1 cellular context compared by ENCODE assay signal in genomic region chr17:74780443-74781238, GRCh38.
A peak's percentile ranks its signal among the peaks of the same experiment; 100 is the strongest.
TF ChIP-seq lines count a peak whose summit lies in the region.

No MANE protein-coding gene starts in this region.

TF ChIP-seq in HepG2, 621 proteins besides CTCF, POLR2A, EP300 and RAD21 (continued from another document and continues in another):
- TF ChIP-seq ZNF766 (CRISPR knock-in tag; IDR thresholded peaks at IDR 0.05; ENCODE audit: borderline replicate concordance) (no peak), DR1 (CRISPR knock-in tag; IDR thresholded peaks at IDR 0.05) (no peak), NFE2 (CRISPR knock-in tag; IDR thresholded peaks at IDR 0.05) (no peak), ZKSCAN8 (CRISPR knock-in tag; IDR thresholded peaks at IDR 0.05; ENCODE audit: borderline replicate concordance) (peak; percentile 44; the same call in 1 of the 2 replicates), KLF9 (CRISPR knock-in tag; IDR thresholded peaks at IDR 0.05; ENCODE audit: low read depth) (no peak), ZNF317 (CRISPR knock-in tag; IDR thresholded peaks at IDR 0.05) (0 out of 2 replicates have a peak, but pooled peaks have one; percentile 42), THAP8 (CRISPR knock-in tag; IDR thresholded peaks at IDR 0.05; ENCODE audit: borderline replicate concordance) (no peak), ZNF33A (CRISPR knock-in tag; IDR thresholded peaks at IDR 0.05; ENCODE audit: borderline replicate concordance) (no peak), ZNF609 (CRISPR knock-in tag; IDR thresholded peaks at IDR 0.05; ENCODE audit: borderline replicate concordance) (no peak), SIN3A (IDR thresholded peaks at IDR 0.05; ENCODE audit: borderline replicate concordance, low read depth, low read length) (no peak), ZNF740 (CRISPR knock-in tag; IDR thresholded peaks at IDR 0.05) (no peak), CEBPZ (IDR thresholded peaks at IDR 0.05; ENCODE audit: low read length) (no peak), ZNF598 (CRISPR knock-in tag; IDR thresholded peaks at IDR 0.05; ENCODE audit: borderline replicate concordance) (no peak), RXRB (CRISPR knock-in tag; IDR thresholded peaks at IDR 0.05; ENCODE audit: borderline replicate concordance) (peak; percentile 41; the same call in 1 of the 2 replicates), ZNF17 (CRISPR knock-in tag; IDR thresholded peaks at IDR 0.05) (no peak), SP1 (IDR thresholded peaks at IDR 0.05) (no peak), SP1 (CRISPR knock-in tag; IDR thresholded peaks at IDR 0.05) (no peak), ZHX1 (CRISPR knock-in tag; IDR thresholded peaks at IDR 0.05; ENCODE audit: low read depth) (no peak), PTBP1 (IDR thresholded peaks at IDR 0.05; ENCODE audit: low read depth, low read length, poor library complexity, severe bottlenecking) (no peak), ZNF724P (CRISPR knock-in tag; IDR thresholded peaks at IDR 0.05; ENCODE audit: borderline replicate concordance) (no peak), TOE1 (CRISPR knock-in tag; IDR thresholded peaks at IDR 0.05) (no peak), ZNF589 (CRISPR knock-in tag; conservative IDR thresholded peaks at IDR 0.05) (no peak), ZSCAN12 (CRISPR knock-in tag; IDR thresholded peaks at IDR 0.05) (no peak), ZBTB1 (CRISPR knock-in tag; IDR thresholded peaks at IDR 0.05; ENCODE audit: borderline replicate concordance) (no peak), AKAP8 (CRISPR knock-in tag; IDR thresholded peaks at IDR 0.05) (no peak), KDM5A (IDR thresholded peaks at IDR 0.05; ENCODE audit: borderline replicate concordance, low read length) (no peak), ZNF580 (CRISPR knock-in tag; IDR thresholded peaks at IDR 0.05; ENCODE audit: borderline replicate concordance, low read depth) (peak; percentile 51; the same call in 1 of the 2 replicates), ZNF772 (CRISPR knock-in tag; IDR thresholded peaks at IDR 0.05) (peak; percentile 50; the same call in 1 of the 2 replicates), NBN (conservative IDR thresholded peaks at IDR 0.05) (no peak), THAP7 (CRISPR knock-in tag; IDR thresholded peaks at IDR 0.05) (no peak), ZNF672 (CRISPR knock-in tag; IDR thresholded peaks at IDR 0.05) (no peak), MAFG (CRISPR knock-in tag; IDR thresholded peaks at IDR 0.05) (no peak), ZNF687 (CRISPR knock-in tag; IDR thresholded peaks at IDR 0.05) (no peak), CREBL2 (CRISPR knock-in tag; IDR thresholded peaks at IDR 0.05; ENCODE audit: borderline replicate concordance) (no peak), ZNF850 (CRISPR knock-in tag; conservative IDR thresholded peaks at IDR 0.05) (no peak), TCF12 (IDR thresholded peaks at IDR 0.05) (no peak), TCF12 (CRISPR knock-in tag; IDR thresholded peaks at IDR 0.05) (no peak), HMG20B (CRISPR knock-in tag; conservative IDR thresholded peaks at IDR 0.05) (no peak), NR0B2 (CRISPR knock-in tag; IDR thresholded peaks at IDR 0.05) (no peak), ZNF614 (CRISPR knock-in tag; IDR thresholded peaks at IDR 0.05; ENCODE audit: borderline replicate concordance) (peak; percentile 56; the same call in 1 of the 2 replicates), CEBPG (CRISPR knock-in tag; IDR thresholded peaks at IDR 0.05) (0 out of 2 replicates have a peak, but pooled peaks have one; percentile 6), NR2F6 (IDR thresholded peaks at IDR 0.05) (no peak), NR2F6 (CRISPR knock-in tag; IDR thresholded peaks at IDR 0.05) (no peak; the same call in 1 of the 2 replicates), JUND (CRISPR knock-in tag; IDR thresholded peaks at IDR 0.05) (no peak), ZNF709 (CRISPR knock-in tag; IDR thresholded peaks at IDR 0.05) (no peak), KMT2A (CRISPR knock-in tag; IDR thresholded peaks at IDR 0.05) (no peak), ZNF572 (CRISPR knock-in tag; IDR thresholded peaks at IDR 0.05) (no peak), TRIM22 (IDR thresholded peaks at IDR 0.05) (no peak), MEIS2 (CRISPR knock-in tag; IDR thresholded peaks at IDR 0.05) (peak; percentile 76; the same call in 1 of the 2 replicates)
